ENCODE assay signal across 16 cellular contexts in the genomic region with DNA sequence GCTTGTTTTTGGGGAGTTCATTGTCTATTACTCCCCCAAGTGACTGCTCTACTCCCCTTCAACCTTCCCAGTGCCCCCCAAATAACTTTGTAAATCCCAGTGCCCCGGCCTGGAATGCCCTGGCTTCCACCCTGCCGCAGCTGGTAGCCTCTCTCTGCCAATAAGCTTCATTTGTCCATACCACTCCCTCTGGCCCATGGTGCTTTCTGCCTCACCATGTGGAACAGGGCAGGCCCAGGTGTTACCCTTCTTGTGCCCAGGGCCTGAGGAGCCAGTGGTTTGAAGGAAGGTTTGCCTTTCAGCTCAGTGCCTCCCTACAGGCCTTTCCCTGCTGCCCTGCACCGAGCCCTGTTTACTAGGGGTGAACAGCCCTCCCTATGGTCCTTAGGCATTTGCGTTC.
DNase-seq lines count a peak whose midpoint lies in the region; ATAC-seq, FAIRE-seq and TF ChIP-seq lines count a peak whose summit lies in the region.
"Had no signal": no experiment of that assay in that cellular context is flagged by ENCODE, and none has a peak within 500 bp of the region (broad histone marks: within the 10 kb centered on the region; RNA-seq: fewer than 3 reads in every experiment).

No MANE protein-coding gene starts in this region.

- H3K23me2 ChIP-seq in H1 (ENCODE audit: low read depth, low read length) = no peaks in the 10 kb centered on the region

- H3K9me3 Mint-ChIP-seq in Calu3 (ENCODE audit: low read depth, unreplicated experiment) (peaks cover 4% of the 10 kb centered on the region), neural crest cell (peaks cover 5% of the 10 kb centered on the region)

- 0 out of 2 replicates have a peak overlapping the region, but pooled peaks have one; percentile 48 for H2BK20ac ChIP-seq in H1 (ENCODE audit: low read length)

- peak overlapping the region; percentile 90 for H3K18ac ChIP-seq in H1 (ENCODE audit: extremely low read depth, low read length)

- H3K79me2 ChIP-seq in H1 (ENCODE audit: control insufficient read depth in 1 of 2, insufficient read depth in 2 of 2, low read length in 2 of 2) = no peaks in the 10 kb centered on the region

- H3K4me3 ChIP-seq in HUES64 (ENCODE audit: low read length) (no peak overlapping the region), H1 (ENCODE audit: extremely low read depth in 1 of 4, insufficient read depth in 2 of 4, low read depth in 3 of 4, low read length in 4 of 4) (no peak overlapping the region)

- H2BK12ac ChIP-seq in H1 (ENCODE audit: low read depth, low read length) = peak overlapping the region; percentile 90; the same call in 1 of the 2 replicates

- no peak for TF ChIP-seq RAD21 in H1 (IDR thresholded peaks at IDR 0.05 in 1 of 2, conservative IDR thresholded peaks at IDR 0.05 in 1 of 2; ENCODE audit: low read depth in 2 of 2, low read length in 2 of 2)

- peak overlapping the region; percentile 99 for H2AK5ac ChIP-seq in H1 (ENCODE audit: low read depth, low read length)

- H4K8ac ChIP-seq in H1 (ENCODE audit: extremely low read depth, insufficient read depth, low read length) = 0 out of 2 replicates have a peak overlapping the region, but pooled peaks have one; percentile 39

- no peak overlapping the region for H3K4me2 ChIP-seq in H1 (ENCODE audit: insufficient read depth in 1 of 2, low read depth in 2 of 2, low read length in 2 of 2)

- H3K9ac ChIP-seq in HUES64 (ENCODE audit: low read depth, low read length) = no peak overlapping the region
- H3K9ac ChIP-seq in H1 (replicated peaks in 1 of 4; ENCODE audit: extremely low read depth in 1 of 4, low read depth in 3 of 4, low read length in 3 of 4) = no peak overlapping the region

- H3K27ac ChIP-seq in HUES64 (ENCODE audit: low read depth, low read length) (0 out of 2 replicates have a peak overlapping the region, but pooled peaks have one; percentile 7), H1 (ENCODE audit: low read depth, low read length) (peak overlapping the region; percentile 2; the same call in 1 of the 2 replicates)

- CTCF ChIA-PET in Calu3 (lab: Charles Lee) (interaction anchor here (0.5 to 3.8 kb wide), 4 partner anchors 9 to 1894 kb away, joined by 3 to 16 read pairs (median 9); no protein-coding TSS in a partner anchor), H1 (lab: Charles Lee; ENCODE audit: partially characterized antibody) (interaction anchor here (0.6 to 2.8 kb wide), 8 partner anchors 8 to 239 kb away, joined by 3 to 11 read pairs (median 3); no protein-coding TSS in a partner anchor)

- no peaks in the 10 kb centered on the region for H3K79me1 ChIP-seq in H1 (ENCODE audit: low read depth, low read length)

- DNase-seq in Calu3 (no peak), H1 (ENCODE audit: low read depth in 1 of 2, low spot score in 2 of 2) (no peak), neural crest cell (ENCODE audit: low read depth, low spot score) (no peak), HPDE6-E6E7 (ENCODE audit: extremely low spot score) (no peak), putamen (ENCODE audit: low spot score) (no peak)
- DNase-seq: ACHN, AML-193, COR-L47, MM.1S, NCI-H1105, NCI-H1694, SHP77 treated with DMSO at 0.1 percent for 48 hours had no signal

- H3K14ac ChIP-seq in H1 (ENCODE audit: insufficient read length) = no peak overlapping the region

- H3K4ac ChIP-seq in H1 (replicated peaks; ENCODE audit: insufficient read length, low read depth, low read length) = no peak overlapping the region

- H3K27me3 Mint-ChIP-seq in Calu3 (ENCODE audit: unreplicated experiment) (no peaks in the 10 kb centered on the region), neural crest cell (ENCODE audit: low read depth) (no peaks in the 10 kb centered on the region)

- 0 out of 2 replicates have a peak, but pooled peaks cover 6% of the 10 kb centered on the region for H3K9me3 ChIP-seq in HUES64 (ENCODE audit: insufficient read depth, low read depth, low read length)
- H3K9me3 ChIP-seq in H1 (ENCODE audit: insufficient read depth in 2 of 2, low read depth in 1 of 2, low read length in 1 of 2) = peaks cover 0 to 9% of the 10 kb centered on the region in 2 experiments; a peak in 1 of 4 replicates

- H4K5ac ChIP-seq in H1 (ENCODE audit: insufficient read length, low read depth, low read length) = no peak overlapping the region

- peaks cover 27% of the 10 kb centered on the region for H3K4me1 ChIP-seq in HUES64 (ENCODE audit: insufficient read depth, low read length)
- peaks cover 6 to 18% (median 14%) of the 10 kb centered on the region in 4 experiments for H3K4me1 ChIP-seq in H1 (replicated peaks in 1 of 4; ENCODE audit: control insufficient read depth in 3 of 4, insufficient read depth in 4 of 4, low read length in 3 of 4)

- H3K56ac ChIP-seq in H1 (replicated peaks; ENCODE audit: insufficient read length, low read depth, low read length) = no peak overlapping the region

- 88% methylated on average over 4 of the region's 4 CpGs for WGBS in HUES64
- 93% methylated on average over 4 of the region's 4 CpGs; no CpG with 5 or more reads in 1 of the 2 experiments for WGBS in H1 (ENCODE audit: extremely low coverage in 1 of 2, insufficient coverage in 1 of 2, insufficient read length in 1 of 2, insufficient replicate concordance in 2 of 2, low coverage in 1 of 2, low lambda C conversion rate in 2 of 2, missing lambda C conversion rate in 1 of 2), 2 experiments

- TF ChIP-seq POLR2A in H1 (IDR thresholded peaks at IDR 0.05; ENCODE audit: control extremely low read depth in 1 of 2, low read depth in 2 of 2, low read length in 2 of 2) = no peak

- H3K27ac Mint-ChIP-seq in Calu3 (ENCODE audit: unreplicated experiment) (peak overlapping the region; percentile 0), neural crest cell (ENCODE audit: unreplicated experiment) (peak overlapping the region; percentile 54)

- H3K23ac ChIP-seq in H1 (ENCODE audit: insufficient read length) = no peak overlapping the region

- 0 out of 2 replicates have a peak overlapping the region, but pooled peaks have one; percentile 72 for H2BK15ac ChIP-seq in H1 (ENCODE audit: low read length)

- H3K27me3 ChIP-seq in HUES64 (ENCODE audit: insufficient read depth, low read length) (no peaks in the 10 kb centered on the region), H1 (replicated peaks in 1 of 4; ENCODE audit: control insufficient read depth in 3 of 4, extremely low read depth in 1 of 4, insufficient read depth in 3 of 4, low read length in 3 of 4) (no peaks in the 10 kb centered on the region)

- H3K36me3 ChIP-seq in HUES64 (ENCODE audit: insufficient read depth, low read length) (peaks cover 36% of the 10 kb centered on the region), H1 (ENCODE audit: control insufficient read depth in 2 of 4, insufficient read depth in 4 of 4, low read length in 3 of 4) (peaks cover 6 to 32% (median 26%) of the 10 kb centered on the region in 4 experiments; a peak in 7 of 8 replicates)

- H3K4me1 Mint-ChIP-seq in Calu3 (ENCODE audit: low read depth, unreplicated experiment) (peaks cover 10% of the 10 kb centered on the region), neural crest cell (peaks cover 5% of the 10 kb centered on the region)

- H3K36me3 Mint-ChIP-seq in Calu3 (ENCODE audit: insufficient read depth, unreplicated experiment) (peaks cover 42% of the 10 kb centered on the region), neural crest cell (ENCODE audit: low read depth) (peaks cover 36% of the 10 kb centered on the region)

- peak overlapping the region; percentile 20 for H4K91ac ChIP-seq in H1 (replicated peaks; ENCODE audit: insufficient read length, low read length)

- TF ChIP-seq EP300 in H1 (IDR thresholded peaks at IDR 0.05; ENCODE audit: borderline replicate concordance in 1 of 2, low read depth in 2 of 2, low read length in 2 of 2) = no peak

- BruUV-seq in Calu3 (replicated peaks; lab: Mats Ljungman, UMichigan) = no TSS peak

- TF ChIP-seq CTCF in Calu3 (IDR thresholded peaks at IDR 0.05; ENCODE audit: unreplicated experiment) (no peak), H1 (IDR thresholded peaks at IDR 0.05; ENCODE audit: control extremely low read depth in 1 of 3, insufficient read depth in 1 of 3, low read depth in 1 of 3, low read length in 3 of 3) (no peak), neural crest cell (conservative IDR thresholded peaks at IDR 0.05) (no peak)

- ATAC-seq in GM19395 (IDR thresholded peaks at IDR 0.05; ENCODE audit: unreplicated experiment) = no peak
- ATAC-seq: SK-N-SH treated with all-trans-retinoic acid at 6 μM for 48 hours had no signal

- POLR2A ChIA-PET in H1 (lab: Charles Lee; ENCODE audit: partially characterized antibody) = interaction anchor here (0.9 to 2.8 kb wide), 8 partner anchors 15 to 43 kb away, joined by 3 to 12 read pairs (median 4); no protein-coding TSS in a partner anchor

- FAIRE-seq in H1 (lab: Jason Lieb, UNC) = no peak
- FAIRE-seq: RCC 7860 had no signal

- H4K20me1 ChIP-seq in H1 (replicated peaks in 1 of 2; ENCODE audit: control insufficient read depth in 1 of 2, insufficient read depth in 2 of 2, low read length in 2 of 2) = no peaks in the 10 kb centered on the region

- H2AFZ ChIP-seq in H1 (ENCODE audit: low read length) = no peak overlapping the region

- intact Hi-C loops in Calu3 (cut with micrococcal nuclease; ENCODE audit: unreplicated experiment) = no loop called here

- peak overlapping the region; percentile 75 for H2BK5ac ChIP-seq in H1 (ENCODE audit: low read depth, low read length)

- H2BK120ac ChIP-seq in H1 (replicated peaks; ENCODE audit: low read depth, low read length) = no peak overlapping the region

- H3K4me3 Mint-ChIP-seq in Calu3 (ENCODE audit: low read depth, unreplicated experiment) (no peak overlapping the region), neural crest cell (no peak overlapping the region)

TF ChIP-seq in H1, 55 proteins besides CTCF, POLR2A, EP300 and RAD21:
- TF ChIP-seq POLR2AphosphoS5 (IDR thresholded peaks at IDR 0.05; ENCODE audit: low read depth, low read length) (0 out of 2 replicates have a peak, but pooled peaks have one; percentile 32), CREB1 (IDR thresholded peaks at IDR 0.05) (no peak)
